In genomic region chr12:22719745-22720144, GRCh38 we compare ENCODE assay signal across 21 cellular contexts.
DNase-seq lines count a peak whose midpoint lies in the region; ATAC-seq, FAIRE-seq and TF ChIP-seq lines count a peak whose summit lies in the region.
"Had no signal": no experiment of that assay in that cellular context is flagged by ENCODE, and none has a peak within 500 bp of the region (broad histone marks: within the 10 kb centered on the region; RNA-seq: fewer than 3 reads in every experiment).

No MANE protein-coding gene starts in this region.

- ATAC-seq in A549 (no peak), K562 (no peak)
- ATAC-seq: CD8-positive, alpha-beta T cell; GM12878 had no signal

- no peak for TF ChIP-seq EP300 in A549 (IDR thresholded peaks at IDR 0.05)
- no peak for TF ChIP-seq EP300 in K562 (IDR thresholded peaks at IDR 0.05; ENCODE audit: low read length)

- no peak overlapping the region for H2AFZ ChIP-seq in K562 (ENCODE audit: low read depth, low read length)
- H2AFZ ChIP-seq: GM23248 had no signal

- H3K27ac ChIP-seq in A549 (no peak overlapping the region), K562 (ENCODE audit: extremely low read depth, low read depth, low read length) (no peak overlapping the region)
- H3K27ac ChIP-seq: BLaER1, C4-2B, GM23248 had no signal

- CTCF ChIA-PET in A549 (lab: Yijun Ruan, JAX) (no interaction called here), K562 (lab: Yijun Ruan, JAX; ENCODE audit: low intra/inter-chr PET ratio) (no interaction called here)

- TF ChIP-seq POLR2A in A549 (IDR thresholded peaks at IDR 0.05; ENCODE audit: low read length) (no peak), K562 (conservative IDR thresholded peaks at IDR 0.05) (no peak)

- H3K4me3 ChIP-seq in A549 = no peak overlapping the region
- H3K4me3 ChIP-seq in K562 = no peak overlapping the region
- H3K4me3 ChIP-seq: BLaER1, GM12878, GM23248 had no signal

- DNase-seq in A549 (ENCODE audit: low read depth in 1 of 2, low spot score in 1 of 2) = no peak
- DNase-seq in HTR-8/SVneo (ENCODE audit: insufficient read length, low spot score) = no peak
- DNase-seq in K562 (ENCODE audit: extremely low read depth in 1 of 4, low spot score in 3 of 4) = no peak
- no peak for DNase-seq in DMS53 (lab: John Stamatoyannopoulos, UW)
- DNase-seq in activated effector memory CD4-positive, alpha-beta T cell treated with Interleukin-2 at 50 U/mL for 16 hours = no peak
- DNase-seq in NCI-H69 (lab: John Stamatoyannopoulos, UW) = no peak
- DNase-seq: Caco-2; CD4-positive, CD25-positive, alpha-beta regulatory T cell; CD8-positive, alpha-beta T cell; DMS153; DMS79; EL; GDM1; GM23248; H7; HCEC 1CT had no signal

- H3K9me3 ChIP-seq in A549 (no peaks in the 10 kb centered on the region), K562 (replicated peaks; ENCODE audit: control insufficient read depth, insufficient read depth, low read depth, low read length) (no peaks in the 10 kb centered on the region)
- H3K9me3 ChIP-seq: BLaER1, Caco-2 had no signal

- no peaks in the 10 kb centered on the region for H3K79me2 ChIP-seq in K562 (ENCODE audit: control insufficient read depth, insufficient read depth, low read length)

- no peaks in the 10 kb centered on the region for H4K20me1 ChIP-seq in K562 (replicated peaks; ENCODE audit: control insufficient read depth, insufficient read depth, low read length)
- H4K20me1 ChIP-seq: BLaER1 had no signal

- H3K9ac ChIP-seq in K562 (ENCODE audit: insufficient read depth in 1 of 2, low read depth in 2 of 2, low read length in 2 of 2) = no peak overlapping the region
- H3K9ac ChIP-seq: BLaER1, GM23248 had no signal

- H3K4me2 ChIP-seq in A549 = no peak overlapping the region
- H3K4me2 ChIP-seq in K562 (ENCODE audit: insufficient read depth, low read length) = no peak overlapping the region
- H3K4me2 ChIP-seq: BLaER1 had no signal

- no peak for FAIRE-seq in A549 (lab: Jason Lieb, UNC)
- peak; percentile 72 for FAIRE-seq in HTR-8/SVneo (lab: Jason Lieb, UNC)
- FAIRE-seq in K562 (lab: Jason Lieb, UNC) = no peak
- FAIRE-seq: GM12878, GM19239, H1 had no signal

- H3K27me3 ChIP-seq in K562 (ENCODE audit: control insufficient read depth in 2 of 2, insufficient read depth in 2 of 2, low read length in 2 of 2) = no peaks in the 10 kb centered on the region; a peak in 1 of 5 replicates
- H3K27me3 ChIP-seq: BLaER1 had no signal

- no TSS peak for BruUV-seq in K562 (replicated peaks; lab: Mats Ljungman, UMichigan)

- WGBS in A549 (ENCODE audit: missing lambda C conversion rate) = 58% methylated on average over 4 of the region's 4 CpGs
- 4% methylated on average over 4 of the region's 4 CpGs for WGBS in K562 (ENCODE audit: insufficient coverage, low coverage, missing lambda C conversion rate)

- POLR2A ChIA-PET in A549 (lab: Yijun Ruan, JAX) = no interaction called here
- POLR2A ChIA-PET in K562 (lab: Yijun Ruan, JAX) = no interaction called here

- TF ChIP-seq RAD21 in A549 (conservative IDR thresholded peaks at IDR 0.05 in 1 of 2, IDR thresholded peaks at IDR 0.05 in 1 of 2) (no peak), K562 (CRISPR knock-in tag; conservative IDR thresholded peaks at IDR 0.05 in 1 of 2, IDR thresholded peaks at IDR 0.05 in 1 of 2) (no peak)

- no peaks in the 10 kb centered on the region for H3K4me1 ChIP-seq in A549
- no peaks in the 10 kb centered on the region for H3K4me1 ChIP-seq in K562 (replicated peaks in 1 of 2; ENCODE audit: control insufficient read depth in 2 of 2, insufficient read depth in 2 of 2, low read length in 2 of 2)
- H3K4me1 ChIP-seq: BLaER1, Caco-2 had no signal

- TF ChIP-seq CTCF in A549 (IDR thresholded peaks at IDR 0.05) (no peak), K562 (IDR thresholded peaks at IDR 0.05 in 2 of 3, conservative IDR thresholded peaks at IDR 0.05 in 1 of 3; ENCODE audit: insufficient read depth in 2 of 3, low read depth in 1 of 3, low read length in 3 of 3) (no peak)

- intact Hi-C loops in K562 (cut with micrococcal nuclease) = loop anchor here (10.0 kb wide), 1 partner anchor 335 kb away; no protein-coding TSS in a partner anchor

- in situ Hi-C loops in K562 (cut with MboI) = no loop called here

- H3K9me1 ChIP-seq in K562 (ENCODE audit: control insufficient read depth, insufficient read depth, low read length) = no peaks in the 10 kb centered on the region

- no peaks in the 10 kb centered on the region for H3K36me3 ChIP-seq in K562 (ENCODE audit: control insufficient read depth, insufficient read depth, low read length)
- H3K36me3 ChIP-seq: BLaER1 had no signal

TF ChIP-seq in A549, 52 proteins besides CTCF, POLR2A, EP300 and RAD21:
- TF ChIP-seq, protein P1, sequence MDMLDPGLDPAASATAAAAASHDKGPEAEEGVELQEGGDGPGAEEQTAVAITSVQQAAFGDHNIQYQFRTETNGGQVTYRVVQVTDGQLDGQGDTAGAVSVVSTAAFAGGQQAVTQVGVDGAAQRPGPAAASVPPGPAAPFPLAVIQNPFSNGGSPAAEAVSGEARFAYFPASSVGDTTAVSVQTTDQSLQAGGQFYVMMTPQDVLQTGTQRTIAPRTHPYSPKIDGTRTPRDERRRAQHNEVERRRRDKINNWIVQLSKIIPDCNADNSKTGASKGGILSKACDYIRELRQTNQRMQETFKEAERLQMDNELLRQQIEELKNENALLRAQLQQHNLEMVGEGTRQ (IDR thresholded peaks at IDR 0.05) = peak; percentile 55
- TF ChIP-seq RFX5 (IDR thresholded peaks at IDR 0.05) = no peak

TF ChIP-seq in K562, 482 proteins besides CTCF, POLR2A, EP300 and RAD21:
- TF ChIP-seq TEAD2 (tag; IDR thresholded peaks at IDR 0.05) = no peak
- TF ChIP-seq RAD51 (IDR thresholded peaks at IDR 0.05; ENCODE audit: borderline replicate concordance, low read depth) = peak; percentile 30; the same call in 1 of the 2 replicates
- TF ChIP-seq, protein P2, sequence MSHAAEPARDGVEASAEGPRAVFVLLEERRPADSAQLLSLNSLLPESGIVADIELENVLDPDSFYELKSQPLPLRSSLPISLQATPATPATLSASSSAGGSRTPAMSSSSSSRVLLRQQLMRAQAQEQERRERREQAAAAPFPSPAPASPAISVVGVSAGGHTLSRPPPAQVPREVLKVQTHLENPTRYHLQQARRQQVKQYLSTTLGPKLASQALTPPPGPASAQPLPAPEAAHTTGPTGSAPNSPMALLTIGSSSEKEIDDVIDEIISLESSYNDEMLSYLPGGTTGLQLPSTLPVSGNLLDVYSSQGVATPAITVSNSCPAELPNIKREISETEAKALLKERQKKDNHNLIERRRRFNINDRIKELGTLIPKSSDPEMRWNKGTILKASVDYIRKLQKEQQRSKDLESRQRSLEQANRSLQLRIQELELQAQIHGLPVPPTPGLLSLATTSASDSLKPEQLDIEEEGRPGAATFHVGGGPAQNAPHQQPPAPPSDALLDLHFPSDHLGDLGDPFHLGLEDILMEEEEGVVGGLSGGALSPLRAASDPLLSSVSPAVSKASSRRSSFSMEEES (CRISPR knock-in tag; IDR thresholded peaks at IDR 0.05) = peak; percentile 58
- no peak for TF ChIP-seq ZNF12 (CRISPR knock-in tag; IDR thresholded peaks at IDR 0.05)
- no peak for TF ChIP-seq ATF2 (CRISPR knock-in tag; IDR thresholded peaks at IDR 0.05)
- no peak for TF ChIP-seq MAFK (IDR thresholded peaks at IDR 0.05; ENCODE audit: low read length)
